ENCODE assay signal across 1 cellular context in the genomic region with DNA sequence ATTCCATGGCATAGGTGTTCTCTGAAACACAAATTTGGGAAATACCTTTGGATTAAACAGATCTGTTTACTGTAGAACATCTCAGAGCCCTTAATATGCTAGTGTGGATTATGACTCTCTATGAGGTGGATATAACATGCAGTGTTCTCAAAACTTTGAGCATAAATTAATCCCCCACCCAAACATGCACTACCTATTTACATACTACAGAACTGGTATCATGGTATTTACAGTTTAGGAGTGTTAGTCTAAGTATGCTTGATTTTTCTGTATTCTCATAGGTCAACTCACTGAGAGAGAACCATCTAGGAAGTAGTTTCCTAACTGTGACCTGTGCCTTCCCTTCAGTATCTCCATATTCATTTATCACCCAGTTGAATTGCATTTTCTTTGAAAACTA.
TF ChIP-seq lines count a peak whose summit lies in the region.

No MANE protein-coding gene starts in this region.

TF ChIP-seq in GM12878, 131 proteins besides CTCF, POLR2A, EP300 and RAD21:
- TF ChIP-seq, protein P1, sequence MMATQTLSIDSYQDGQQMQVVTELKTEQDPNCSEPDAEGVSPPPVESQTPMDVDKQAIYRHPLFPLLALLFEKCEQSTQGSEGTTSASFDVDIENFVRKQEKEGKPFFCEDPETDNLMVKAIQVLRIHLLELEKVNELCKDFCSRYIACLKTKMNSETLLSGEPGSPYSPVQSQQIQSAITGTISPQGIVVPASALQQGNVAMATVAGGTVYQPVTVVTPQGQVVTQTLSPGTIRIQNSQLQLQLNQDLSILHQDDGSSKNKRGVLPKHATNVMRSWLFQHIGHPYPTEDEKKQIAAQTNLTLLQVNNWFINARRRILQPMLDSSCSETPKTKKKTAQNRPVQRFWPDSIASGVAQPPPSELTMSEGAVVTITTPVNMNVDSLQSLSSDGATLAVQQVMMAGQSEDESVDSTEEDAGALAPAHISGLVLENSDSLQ (IDR thresholded peaks at IDR 0.05): no peak
- TF ChIP-seq POU2F2 (IDR thresholded peaks at IDR 0.05; ENCODE audit: borderline replicate concordance, low read depth, low read length) (0 out of 3 replicates have a peak, but pooled peaks have one; percentile 30), NFYA (IDR thresholded peaks at IDR 0.05; ENCODE audit: borderline replicate concordance, low read depth, low read length) (no peak), KLF5 (IDR thresholded peaks at IDR 0.05; ENCODE audit: partially characterized antibody) (no peak), JUNB (IDR thresholded peaks at IDR 0.05) (no peak), PAX8 (IDR thresholded peaks at IDR 0.05) (no peak), ETV6 (conservative IDR thresholded peaks at IDR 0.05 in 1 of 2, IDR thresholded peaks at IDR 0.05 in 1 of 2; ENCODE audit: borderline replicate concordance in 1 of 2, low read depth in 1 of 2) (no peak)
- TF ChIP-seq, protein P2, sequence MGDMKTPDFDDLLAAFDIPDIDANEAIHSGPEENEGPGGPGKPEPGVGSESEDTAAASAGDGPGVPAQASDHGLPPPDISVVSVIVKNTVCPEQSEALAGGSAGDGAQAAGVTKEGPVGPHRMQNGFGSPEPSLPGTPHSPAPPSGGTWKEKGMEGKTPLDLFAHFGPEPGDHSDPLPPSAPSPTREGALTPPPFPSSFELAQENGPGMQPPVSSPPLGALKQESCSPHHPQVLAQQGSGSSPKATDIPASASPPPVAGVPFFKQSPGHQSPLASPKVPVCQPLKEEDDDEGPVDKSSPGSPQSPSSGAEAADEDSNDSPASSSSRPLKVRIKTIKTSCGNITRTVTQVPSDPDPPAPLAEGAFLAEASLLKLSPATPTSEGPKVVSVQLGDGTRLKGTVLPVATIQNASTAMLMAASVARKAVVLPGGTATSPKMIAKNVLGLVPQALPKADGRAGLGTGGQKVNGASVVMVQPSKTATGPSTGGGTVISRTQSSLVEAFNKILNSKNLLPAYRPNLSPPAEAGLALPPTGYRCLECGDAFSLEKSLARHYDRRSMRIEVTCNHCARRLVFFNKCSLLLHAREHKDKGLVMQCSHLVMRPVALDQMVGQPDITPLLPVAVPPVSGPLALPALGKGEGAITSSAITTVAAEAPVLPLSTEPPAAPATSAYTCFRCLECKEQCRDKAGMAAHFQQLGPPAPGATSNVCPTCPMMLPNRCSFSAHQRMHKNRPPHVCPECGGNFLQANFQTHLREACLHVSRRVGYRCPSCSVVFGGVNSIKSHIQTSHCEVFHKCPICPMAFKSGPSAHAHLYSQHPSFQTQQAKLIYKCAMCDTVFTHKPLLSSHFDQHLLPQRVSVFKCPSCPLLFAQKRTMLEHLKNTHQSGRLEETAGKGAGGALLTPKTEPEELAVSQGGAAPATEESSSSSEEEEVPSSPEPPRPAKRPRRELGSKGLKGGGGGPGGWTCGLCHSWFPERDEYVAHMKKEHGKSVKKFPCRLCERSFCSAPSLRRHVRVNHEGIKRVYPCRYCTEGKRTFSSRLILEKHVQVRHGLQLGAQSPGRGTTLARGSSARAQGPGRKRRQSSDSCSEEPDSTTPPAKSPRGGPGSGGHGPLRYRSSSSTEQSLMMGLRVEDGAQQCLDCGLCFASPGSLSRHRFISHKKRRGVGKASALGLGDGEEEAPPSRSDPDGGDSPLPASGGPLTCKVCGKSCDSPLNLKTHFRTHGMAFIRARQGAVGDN (IDR thresholded peaks at IDR 0.05): peak; percentile 25; the same call in 1 of the 2 replicates
- TF ChIP-seq, protein P3, sequence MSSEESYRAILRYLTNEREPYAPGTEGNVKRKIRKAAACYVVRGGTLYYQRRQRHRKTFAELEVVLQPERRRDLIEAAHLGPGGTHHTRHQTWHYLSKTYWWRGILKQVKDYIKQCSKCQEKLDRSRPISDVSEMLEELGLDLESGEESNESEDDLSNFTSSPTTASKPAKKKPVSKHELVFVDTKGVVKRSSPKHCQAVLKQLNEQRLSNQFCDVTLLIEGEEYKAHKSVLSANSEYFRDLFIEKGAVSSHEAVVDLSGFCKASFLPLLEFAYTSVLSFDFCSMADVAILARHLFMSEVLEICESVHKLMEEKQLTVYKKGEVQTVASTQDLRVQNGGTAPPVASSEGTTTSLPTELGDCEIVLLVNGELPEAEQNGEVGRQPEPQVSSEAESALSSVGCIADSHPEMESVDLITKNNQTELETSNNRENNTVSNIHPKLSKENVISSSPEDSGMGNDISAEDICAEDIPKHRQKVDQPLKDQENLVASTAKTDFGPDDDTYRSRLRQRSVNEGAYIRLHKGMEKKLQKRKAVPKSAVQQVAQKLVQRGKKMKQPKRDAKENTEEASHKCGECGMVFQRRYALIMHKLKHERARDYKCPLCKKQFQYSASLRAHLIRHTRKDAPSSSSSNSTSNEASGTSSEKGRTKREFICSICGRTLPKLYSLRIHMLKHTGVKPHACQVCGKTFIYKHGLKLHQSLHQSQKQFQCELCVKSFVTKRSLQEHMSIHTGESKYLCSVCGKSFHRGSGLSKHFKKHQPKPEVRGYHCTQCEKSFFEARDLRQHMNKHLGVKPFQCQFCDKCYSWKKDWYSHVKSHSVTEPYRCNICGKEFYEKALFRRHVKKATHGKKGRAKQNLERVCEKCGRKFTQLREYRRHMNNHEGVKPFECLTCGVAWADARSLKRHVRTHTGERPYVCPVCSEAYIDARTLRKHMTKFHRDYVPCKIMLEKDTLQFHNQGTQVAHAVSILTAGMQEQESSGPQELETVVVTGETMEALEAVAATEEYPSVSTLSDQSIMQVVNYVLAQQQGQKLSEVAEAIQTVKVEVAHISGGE (CRISPR knock-in tag; IDR thresholded peaks at IDR 0.05): no peak
TF ChIP-seq in GM12878: peak in this region for 2.
